Comparison of ENCODE assay signal across 8 cellular contexts in the genomic region with DNA sequence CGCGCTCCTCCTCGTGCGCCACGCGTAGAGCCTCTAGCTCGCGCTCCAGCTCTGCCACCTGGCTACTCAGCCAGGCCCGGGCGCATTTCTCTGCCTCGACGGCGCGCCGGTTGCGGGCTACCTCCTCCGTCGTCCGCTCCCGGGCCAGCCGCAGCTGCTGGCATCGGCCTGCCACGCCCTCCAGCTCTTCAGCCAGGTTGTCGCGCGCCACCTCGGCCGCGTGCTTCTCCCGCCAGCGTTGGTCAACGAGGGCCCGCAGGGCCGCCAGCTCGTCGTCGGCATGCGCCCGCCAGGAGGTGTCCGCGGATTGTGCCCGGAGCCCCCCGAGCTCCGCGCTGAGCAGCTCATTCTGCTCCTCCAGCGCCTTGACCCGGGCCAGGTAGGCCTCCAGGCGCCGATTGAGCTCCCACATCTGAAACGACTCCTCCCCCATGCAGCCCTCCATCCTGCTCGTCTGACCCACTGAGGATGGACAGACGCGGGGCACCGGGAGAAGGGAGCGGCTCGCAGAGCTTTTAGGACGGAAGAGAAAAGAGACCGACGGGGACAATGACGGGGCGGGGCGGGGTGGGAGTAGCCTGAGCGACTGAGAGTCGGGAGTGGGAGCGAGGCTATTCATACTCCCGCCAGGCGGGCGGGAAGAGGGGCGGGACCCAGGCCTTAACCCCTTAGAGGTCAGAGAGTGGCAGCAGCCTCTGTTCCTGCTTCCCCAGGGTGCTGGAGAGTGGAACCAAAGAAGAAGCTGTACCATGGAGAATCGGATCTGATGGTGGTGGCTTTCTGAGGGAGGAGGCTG. TPM values are rescaled to one million over a fixed set of nuclear protein-coding genes. Genes with fewer than 3 reads are reported as not detected.
A peak's percentile ranks its signal among the peaks of the same experiment; 100 is the strongest.
DNase-seq lines count a peak whose midpoint lies in the region; ATAC-seq and TF ChIP-seq lines count a peak whose summit lies in the region.

A gene with protein sequence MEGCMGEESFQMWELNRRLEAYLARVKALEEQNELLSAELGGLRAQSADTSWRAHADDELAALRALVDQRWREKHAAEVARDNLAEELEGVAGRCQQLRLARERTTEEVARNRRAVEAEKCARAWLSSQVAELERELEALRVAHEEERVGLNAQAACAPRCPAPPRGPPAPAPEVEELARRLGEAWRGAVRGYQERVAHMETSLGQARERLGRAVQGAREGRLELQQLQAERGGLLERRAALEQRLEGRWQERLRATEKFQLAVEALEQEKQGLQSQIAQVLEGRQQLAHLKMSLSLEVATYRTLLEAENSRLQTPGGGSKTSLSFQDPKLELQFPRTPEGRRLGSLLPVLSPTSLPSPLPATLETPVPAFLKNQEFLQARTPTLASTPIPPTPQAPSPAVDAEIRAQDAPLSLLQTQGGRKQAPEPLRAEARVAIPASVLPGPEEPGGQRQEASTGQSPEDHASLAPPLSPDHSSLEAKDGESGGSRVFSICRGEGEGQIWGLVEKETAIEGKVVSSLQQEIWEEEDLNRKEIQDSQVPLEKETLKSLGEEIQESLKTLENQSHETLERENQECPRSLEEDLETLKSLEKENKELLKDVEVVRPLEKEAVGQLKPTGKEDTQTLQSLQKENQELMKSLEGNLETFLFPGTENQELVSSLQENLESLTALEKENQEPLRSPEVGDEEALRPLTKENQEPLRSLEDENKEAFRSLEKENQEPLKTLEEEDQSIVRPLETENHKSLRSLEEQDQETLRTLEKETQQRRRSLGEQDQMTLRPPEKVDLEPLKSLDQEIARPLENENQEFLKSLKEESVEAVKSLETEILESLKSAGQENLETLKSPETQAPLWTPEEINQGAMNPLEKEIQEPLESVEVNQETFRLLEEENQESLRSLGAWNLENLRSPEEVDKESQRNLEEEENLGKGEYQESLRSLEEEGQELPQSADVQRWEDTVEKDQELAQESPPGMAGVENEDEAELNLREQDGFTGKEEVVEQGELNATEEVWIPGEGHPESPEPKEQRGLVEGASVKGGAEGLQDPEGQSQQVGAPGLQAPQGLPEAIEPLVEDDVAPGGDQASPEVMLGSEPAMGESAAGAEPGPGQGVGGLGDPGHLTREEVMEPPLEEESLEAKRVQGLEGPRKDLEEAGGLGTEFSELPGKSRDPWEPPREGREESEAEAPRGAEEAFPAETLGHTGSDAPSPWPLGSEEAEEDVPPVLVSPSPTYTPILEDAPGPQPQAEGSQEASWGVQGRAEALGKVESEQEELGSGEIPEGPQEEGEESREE (N-terminal part only) (minus strand): TSS at position 588 of the 796 bp plus-strand sequence. CDS start 143 bp downstream, at position 445.

- H3K4me3 ChIP-seq in epithelial cell of proximal tubule (ENCODE audit: low read depth, low read length) (peak within 1 kb of the TSS; percentile 22), mucosa of descending colon (no peak within 1 kb of the TSS), uterus (peak within 1 kb of the TSS; percentile 39 to 50)

- peak; percentile 20 to 45 for TF ChIP-seq POLR2A in uterus (IDR thresholded peaks at IDR 0.05)

- TF ChIP-seq CTCF in epithelial cell of proximal tubule (conservative IDR thresholded peaks at IDR 0.05; ENCODE audit: low read depth, low read length) = no peak
- no peak for TF ChIP-seq CTCF in mucosa of descending colon (IDR thresholded peaks at IDR 0.05)
- peak in 1 of 4 experiments; percentile 3 for TF ChIP-seq CTCF in uterus (IDR thresholded peaks at IDR 0.05)

- no peaks in the 10 kb centered on the region for H3K36me3 Mint-ChIP-seq in activated naive CD4-positive, alpha-beta T cell treated with anti-CD3 and anti-CD28 coated beads for 36 hours (ENCODE audit: low read depth)

- H3K4me1 ChIP-seq in mucosa of descending colon (ENCODE audit: low read depth) = peaks cover 7% of the 10 kb centered on the region
- H3K4me1 ChIP-seq in uterus = no peaks in the 10 kb centered on the region

- H3K9me3 Mint-ChIP-seq in activated naive CD4-positive, alpha-beta T cell treated with anti-CD3 and anti-CD28 coated beads for 36 hours = no peaks in the 10 kb centered on the region

- H3K36me3 ChIP-seq in mucosa of descending colon (ENCODE audit: low read depth) = no peaks in the 10 kb centered on the region
- no peaks in the 10 kb centered on the region for H3K36me3 ChIP-seq in uterus

- no peaks in the 10 kb centered on the region for H3K27me3 ChIP-seq in uterus

- peak; percentile 94 for DNase-seq in ELF-1 (ENCODE audit: low read depth, low spot score)
- DNase-seq in OCI-M1 (lab: John Stamatoyannopoulos, UW) = peak; percentile 50
- no peak for DNase-seq in epithelial cell of proximal tubule (ENCODE audit: low read depth)
- DNase-seq in mucosa of descending colon = no peak
- DNase-seq in uterus = peak; percentile 83 to 86
- no peak for DNase-seq in activated naive CD4-positive, alpha-beta T cell treated with anti-CD3 and anti-CD28 coated beads for 36 hours

- CTCF ChIA-PET in activated naive CD4-positive, alpha-beta T cell treated with anti-CD3 and anti-CD28 coated beads for 36 hours (lab: Charles Lee) = interaction anchor here (0.6 to 12.2 kb wide), 15 partner anchors 10 to 117 kb away, joined by 3 to 123 read pairs (median 5); a partner anchor contains a TSS

- H3K9me3 ChIP-seq in mucosa of descending colon = no peaks in the 10 kb centered on the region
- H3K9me3 ChIP-seq in uterus = no peaks in the 10 kb centered on the region

- H3K27ac Mint-ChIP-seq in activated naive CD4-positive, alpha-beta T cell treated with anti-CD3 and anti-CD28 coated beads for 36 hours = no peak within 1 kb of the TSS

- H3K4me1 Mint-ChIP-seq in activated naive CD4-positive, alpha-beta T cell treated with anti-CD3 and anti-CD28 coated beads for 36 hours (ENCODE audit: low read depth) = peaks cover 14% of the 10 kb centered on the region

- intact Hi-C loops in mucosa of descending colon (cut with DNase I, micrococcal nuclease) (no loop called here), uterus (cut with DNase I; ENCODE audit: low total_unique reads) (loop anchor here (10.0 kb wide), 1 partner anchor 48 kb away; a partner anchor contains a TSS)
- intact Hi-C loops in activated naive CD4-positive, alpha-beta T cell treated with anti-CD3 and anti-CD28 coated beads for 36 hours (cut with micrococcal nuclease) = no loop called here

- peaks cover 49% of the 10 kb centered on the region for H3K27me3 Mint-ChIP-seq in activated naive CD4-positive, alpha-beta T cell treated with anti-CD3 and anti-CD28 coated beads for 36 hours (ENCODE audit: low read depth)

- ATAC-seq in mucosa of descending colon (peak; percentile 60), HG02798 (IDR thresholded peaks at IDR 0.05; ENCODE audit: poor library complexity, unreplicated experiment) (no peak), HG03108 (IDR thresholded peaks at IDR 0.05; ENCODE audit: unreplicated experiment) (no peak)

- peak within 1 kb of the TSS; percentile 83 to 90 for H3K27ac ChIP-seq in uterus

- H3K4me3 Mint-ChIP-seq in activated naive CD4-positive, alpha-beta T cell treated with anti-CD3 and anti-CD28 coated beads for 36 hours = no peak within 1 kb of the TSS

RNA-seq across cellular contexts. Expression of the gene that starts here (rescaled TPM):
- total RNA-seq in epithelial cell of proximal tubule = 11.6 and 70.2 TPM in 2 replicates
- total RNA-seq in mucosa of descending colon = 10 to 100 TPM in 1 of 3 donors, 1 to 10 TPM in 2; 3.0 to 11.4 (median 6.4) TPM
- total RNA-seq in uterus = 10 to 100 TPM in 3 of 4 donors, 1 to 10 TPM in 1; 9.7 to 70.9 (median 34.5) TPM
- total RNA-seq in activated naive CD4-positive, alpha-beta T cell treated with anti-CD3 and anti-CD28 coated beads for 36 hours = not detected

Comparison
In these comparisons a context has a peak if more than half of its experiments do, and no peak if none do; other contexts are left out.
1. DNase-seq: peak in ELF-1 (single experiment), OCI-M1 (single experiment) and uterus (2 of 2); none in epithelial cell of proximal tubule (single experiment), mucosa of descending colon (0 of 3) and activated naive CD4-positive, alpha-beta T cell treated with anti-CD3 and anti-CD28 coated beads for 36 hours (single experiment).